Comparison of ENCODE assay signal across 23 cellular contexts in the genomic region with DNA sequence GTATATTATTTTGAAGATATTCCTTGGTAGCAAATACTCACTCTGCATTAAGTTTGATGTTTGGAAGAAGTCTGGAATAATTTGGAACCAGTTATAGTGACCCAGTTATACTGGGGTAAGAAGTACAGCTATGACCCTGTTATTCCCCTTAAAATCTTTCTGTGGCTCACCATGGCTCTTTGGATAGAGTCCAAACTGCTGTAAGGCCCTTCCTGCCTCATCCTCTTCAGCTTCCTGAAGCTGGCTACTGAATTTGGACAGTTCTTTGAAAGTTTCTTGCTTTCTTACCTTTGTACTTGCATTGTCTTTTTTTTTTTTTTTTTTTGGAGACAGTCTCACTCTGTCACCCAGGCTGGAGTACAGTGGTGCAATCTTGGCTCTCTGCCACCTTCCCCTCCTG.
"Had no signal": no experiment of that assay in that cellular context is flagged by ENCODE, and none has a peak within 500 bp of the region (broad histone marks: within the 10 kb centered on the region; RNA-seq: fewer than 3 reads in every experiment).

No MANE protein-coding gene starts in this region.

- ATAC-seq: activated CD8-positive, alpha-beta memory T cell treated with anti-CD3 and anti-CD28 coated beads, Interleukin-2, amount 10 ng/mL, durations not matched to agents 7 days and 5 days; Panc1; SK-N-SH treated with all-trans-retinoic acid at 6 μM for 48 hours had no signal

- H3K27ac ChIP-seq: cardiac muscle cell, SJSA1 had no signal

- DNase-seq: activated B cell treated with CpG ODN at 0.5 μM for 24 hours; activated CD4-positive, alpha-beta T cell treated with anti-CD3 and anti-CD28 coated beads for 1 hour; activated CD4-positive, alpha-beta T cell treated with anti-CD3 and anti-CD28 coated beads, Interleukin-2, amount 10 ng/mL, durations not matched to agents 24 days and 14 days; activated CD4-positive, alpha-beta T cell treated with anti-CD3 and anti-CD28 coated beads, Interleukin-2, amount 50 U/mL, for 48 hours; activated CD8-positive, alpha-beta memory T cell treated with anti-CD3 and anti-CD28 coated beads, Interleukin-2, amount 10 ng/mL, durations not matched to agents 7 days and 5 days; activated gamma-delta T cell; activated naive CD4-positive, alpha-beta T cell treated with anti-CD3 and anti-CD28 coated beads for 36 hours; activated T-cell treated with anti-CD3 and anti-CD28 coated beads, Interleukin-2, amount 50 U/mL, for 24 hours; amygdala; cerebellar nuclear complex; NCI-H1105 treated with DMSO at 0.1 percent for 48 hours; NCI-H1436 treated with DMSO at 0.1 percent for 48 hours; NCI-H187; NCI-H2081; NCI-H446; NCI-H524; NCI-H774; SHP77; SW 1271 had no signal

- H3K4me3 ChIP-seq: cardiac muscle cell, SJSA1 had no signal

- H3K27me3 ChIP-seq: cardiac muscle cell, SJSA1 had no signal

- H3K9me3 ChIP-seq: SJSA1 had no signal

- H3K4me1 ChIP-seq: SJSA1 had no signal
